In genomic region chr20:30579824-30580438, GRCh38 we compare ENCODE assay signal across 8 cellular contexts.
DNase-seq lines count a peak whose midpoint lies in the region; ATAC-seq and TF ChIP-seq lines count a peak whose summit lies in the region.
"Not testable (repeated sequence)": the region's sequence is repeated elsewhere in the genome, so short reads cannot be mapped to it uniquely, and the experiment has no call there.

No MANE protein-coding gene starts in this region.

- not testable (repeated sequence) for H3K27ac ChIP-seq in SJCRH30; aorta (ENCODE audit: low read depth in 1 of 2, low read length in 2 of 2)
- H3K27ac ChIP-seq in right lobe of liver (peak overlapping the region in 1 of 3 donors; percentile 40), psoas muscle (peak overlapping the region; percentile 36)

- H3K36me3 ChIP-seq in ES-I3 (ENCODE audit: insufficient read depth, low read length); SJCRH30; right lobe of liver; psoas muscle (ENCODE audit: insufficient read depth in 1 of 2, low read depth in 1 of 2); aorta (ENCODE audit: control insufficient read depth in 1 of 2, insufficient read depth in 2 of 2, low read length in 1 of 2): not testable (repeated sequence)

- peak; percentile 47 to 78 for DNase-seq in NCI-H2081 (lab: John Stamatoyannopoulos, UW)
- peak; percentile 84 to 88 for DNase-seq in SJCRH30
- peak; percentile 64 for DNase-seq in choroid plexus epithelial cell (ENCODE audit: low read depth)
- DNase-seq in head of caudate nucleus = peak in 41 of 42 donors; percentile 29 to 94 (median 79)
- DNase-seq in right lobe of liver = peak; percentile 58 to 86 (median 80)
- DNase-seq in psoas muscle = peak; percentile 43 to 80
- peak in 1 of 2 donors; percentile 60 for DNase-seq in aorta

- peak overlapping the region; percentile 51 for H3K4me3 ChIP-seq in SJCRH30
- peak overlapping the region; percentile 36 for H3K4me3 ChIP-seq in choroid plexus epithelial cell (ENCODE audit: low read depth, low read length)
- H3K4me3 ChIP-seq in right lobe of liver = peak overlapping the region; percentile 22 to 53 (median 51)
- peak overlapping the region; percentile 64 for H3K4me3 ChIP-seq in psoas muscle
- H3K4me3 ChIP-seq in aorta (ENCODE audit: low read length in 2 of 2) = peak overlapping the region; percentile 32 to 63

- intact Hi-C loops in head of caudate nucleus (cut with DNase I); right lobe of liver (cut with DNase I); psoas muscle (cut with DNase I); aorta (cut with DNase I): not testable (repeated sequence)

- WGBS in right lobe of liver (ENCODE audit: insufficient coverage, low coverage, low lambda C conversion rate, missing lambda C conversion rate) = 18% methylated on average over 18 of the region's 27 CpGs
- 4 to 22% (median 12%) methylated on average over 21 to 27 of the region's 27 CpGs for WGBS in psoas muscle, 3 donors
- WGBS in aorta, 2 donors = 12% methylated on average over 27 of the region's 27 CpGs

- H3K27me3 ChIP-seq in SJCRH30; right lobe of liver; psoas muscle (ENCODE audit: insufficient read depth in 3 of 3, low read length in 2 of 3); aorta (ENCODE audit: control insufficient read depth in 1 of 2, insufficient read depth in 2 of 2, low read length in 1 of 2): not testable (repeated sequence)

- H3K4me1 ChIP-seq in ES-I3 (ENCODE audit: insufficient read depth, low read length); SJCRH30; right lobe of liver; psoas muscle; aorta (ENCODE audit: control insufficient read depth in 1 of 2, insufficient read depth in 2 of 2, low read length in 2 of 2): not testable (repeated sequence)

- not testable (repeated sequence) for H3K9me3 ChIP-seq in ES-I3 (ENCODE audit: control insufficient read depth, insufficient read depth, low read length); SJCRH30 (replicated peaks); right lobe of liver; psoas muscle; aorta (ENCODE audit: control insufficient read depth, low read length)

- ATAC-seq in right lobe of liver (peak; percentile 100), psoas muscle (peak; percentile 97 to 100 (median 100)), aorta (ENCODE audit: low FRiP score) (peak; percentile 96)

- H3K9ac ChIP-seq in ES-I3 (ENCODE audit: low read depth, low read length) = peak overlapping the region; percentile 70

- not testable (repeated sequence) for TF ChIP-seq CTCF in choroid plexus epithelial cell (conservative IDR thresholded peaks at IDR 0.05; ENCODE audit: low read depth, low read length); right lobe of liver (IDR thresholded peaks at IDR 0.05); psoas muscle (IDR thresholded peaks at IDR 0.05)

- not testable (repeated sequence) for TF ChIP-seq POLR2A in right lobe of liver (IDR thresholded peaks at IDR 0.05)
